In the genomic region with DNA sequence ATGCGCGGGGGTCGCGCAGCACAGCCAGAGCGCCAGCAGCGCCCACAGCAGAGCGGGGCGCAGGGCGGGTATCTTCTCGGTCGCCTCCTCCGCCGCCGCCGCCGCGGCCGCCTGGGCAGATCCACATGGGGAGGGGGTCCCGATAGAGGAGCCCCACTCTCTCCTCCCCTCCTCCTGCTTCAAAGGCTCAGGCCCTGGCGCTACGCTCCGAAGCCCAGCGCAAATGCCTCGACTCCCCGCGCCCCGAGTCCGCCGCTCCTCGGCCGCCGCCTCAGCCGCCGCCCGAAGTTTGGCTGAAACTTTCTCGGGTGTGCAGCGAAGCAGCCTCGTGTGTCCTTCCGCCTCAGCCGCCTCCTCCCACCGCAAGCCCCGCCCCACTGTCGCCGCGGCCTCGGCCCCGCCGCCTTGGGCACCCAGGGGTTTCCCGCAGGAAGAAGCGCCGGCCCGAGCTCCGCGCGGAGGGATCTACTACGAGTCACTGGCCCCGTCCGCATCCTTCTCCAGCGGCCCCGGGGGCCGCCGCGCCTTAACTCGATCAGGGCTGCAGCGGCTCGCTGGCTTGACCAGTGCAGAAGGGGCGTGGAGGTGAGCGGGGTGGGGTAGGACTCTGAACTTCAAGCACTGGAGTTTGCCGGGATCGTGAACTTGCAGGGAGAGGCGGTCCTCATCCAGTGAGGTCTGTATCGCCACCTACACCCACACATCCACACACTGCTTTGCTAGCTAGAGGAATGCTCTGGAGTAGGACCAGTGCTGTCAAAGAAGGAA, we compare ENCODE assay signal across 8 cellular contexts. TPM values are rescaled to one million over a fixed set of nuclear protein-coding genes. Genes with fewer than 3 reads are reported as not detected.
DNase-seq lines count a peak whose midpoint lies in the region; ATAC-seq, FAIRE-seq and TF ChIP-seq lines count a peak whose summit lies in the region.
"Not testable (repeated sequence)": the region's sequence is repeated elsewhere in the genome, so short reads cannot be mapped to it uniquely, and the experiment has no call there.

A gene (minus strand): TSS at position 312 of the 768 bp plus-strand sequence. CDS start 39,684 bp downstream, outside the sequence.

- not testable (repeated sequence) for H2AFZ ChIP-seq in neural cell (ENCODE audit: low read depth, low read length)

- not testable (repeated sequence) for H3K27me3 ChIP-seq in Peyer's patch; heart left ventricle; neural cell (ENCODE audit: insufficient read depth, low read depth, low read length)

- not testable (repeated sequence) for H3K4me2 ChIP-seq in A549; neural cell (ENCODE audit: low read length)

- not testable (repeated sequence) for H3K36me3 ChIP-seq in Peyer's patch; heart left ventricle; neural cell (ENCODE audit: insufficient read depth, low read length)

- intact Hi-C loops in MCF 10A (cut with micrococcal nuclease); heart left ventricle (cut with DNase I): not testable (repeated sequence)

- H3F3A ChIP-seq in neural cell (ENCODE audit: insufficient read depth, low read length, poor library complexity, severe bottlenecking): not testable (repeated sequence)

- not testable (repeated sequence) for H3K4me1 ChIP-seq in A549, Peyer's patch, heart left ventricle

- not testable (repeated sequence) for H3K36me3 Mint-ChIP-seq in MCF 10A (ENCODE audit: insufficient read depth, unreplicated experiment)

- H3K9me3 ChIP-seq in A549; Peyer's patch; heart left ventricle; neural cell (ENCODE audit: low read length): not testable (repeated sequence)

- H3K27ac Mint-ChIP-seq in MCF 10A (ENCODE audit: low read depth, unreplicated experiment): not testable (repeated sequence)

- peak; percentile 88 to 95 for ATAC-seq in A549
- ATAC-seq in heart left ventricle: peak in 3 of 4 donors; percentile 55 to 85 (median 78)

- H3K4me1 Mint-ChIP-seq in MCF 10A (ENCODE audit: insufficient read depth, unreplicated experiment): not testable (repeated sequence)

- not testable (repeated sequence) for TF ChIP-seq EP300 in A549 (IDR thresholded peaks at IDR 0.05); neural cell (conservative IDR thresholded peaks at IDR 0.05; ENCODE audit: poor library complexity, severe bottlenecking)

- H3K79me2 ChIP-seq in neural cell (replicated peaks; ENCODE audit: insufficient read depth, low read length): not testable (repeated sequence)

- H4K20me1 ChIP-seq in neural cell (ENCODE audit: insufficient read depth): not testable (repeated sequence)

- POLR2A ChIA-PET in A549 (lab: Yijun Ruan, JAX); activated CD8-positive, alpha-beta memory T cell treated with anti-CD3 and anti-CD28 coated beads for 36 hours (lab: Charles Lee); MCF 10A (lab: Yijun Ruan, JAX): not testable (repeated sequence)

- H3K4me3 ChIP-seq in A549 (peak within 1 kb of the TSS; percentile 61), Peyer's patch (peak within 1 kb of the TSS; percentile 56 to 80 (median 58)), heart left ventricle (peak within 1 kb of the TSS in 11 of 12 donors; percentile 41 to 69 (median 56)), neural cell (ENCODE audit: low read length) (peak within 1 kb of the TSS; percentile 58)

- CTCF ChIA-PET in A549 (lab: Yijun Ruan, JAX); activated CD8-positive, alpha-beta memory T cell treated with anti-CD3 and anti-CD28 coated beads for 36 hours (lab: Charles Lee); MCF 10A (lab: Yijun Ruan, JAX): not testable (repeated sequence)

- BruUV-seq in MCF 10A (replicated peaks; lab: Mats Ljungman, UMichigan): not testable (repeated sequence)

- DNase-seq in A549 (ENCODE audit: low read depth in 1 of 2, low spot score in 1 of 2) (peak in 1 of 2 experiments; percentile 12), Peyer's patch (peak; percentile 17 to 55 (median 42)), heart left ventricle (peak; percentile 18 to 49 (median 29))
- not testable (repeated sequence) for DNase-seq in H4 (ENCODE audit: low spot score); MCF 10A (ENCODE audit: unreplicated experiment)
- peak in 2 of 3 donors; percentile 3 to 38 for DNase-seq in stimulated activated CD4-positive, alpha-beta T cell treated with anti-CD3 and anti-CD28 coated beads, TNF-alpha, amount 100 ng/mL, for 1 hour (ENCODE audit: low read depth in 3 of 3, low spot score in 1 of 3)

- H3K27ac ChIP-seq in A549 (peak within 1 kb of the TSS; percentile 78 to 91), Peyer's patch (peak within 1 kb of the TSS; percentile 53 to 86 (median 72)), heart left ventricle (peak within 1 kb of the TSS in 11 of 12 donors; percentile 44 to 89 (median 68))
- not testable (repeated sequence) for H3K27ac ChIP-seq in neural cell (ENCODE audit: low read length)

- H3K4me3 Mint-ChIP-seq in MCF 10A (ENCODE audit: unreplicated experiment): peak within 1 kb of the TSS; percentile 76

- not testable (repeated sequence) for TF ChIP-seq CTCF in A549 (IDR thresholded peaks at IDR 0.05); Peyer's patch (IDR thresholded peaks at IDR 0.05); MCF 10A (IDR thresholded peaks at IDR 0.05; ENCODE audit: unreplicated experiment); heart left ventricle (IDR thresholded peaks at IDR 0.05); neural cell (IDR thresholded peaks at IDR 0.05; ENCODE audit: poor library complexity, severe bottlenecking)

- no CpG with 5 or more reads among the region's 72 CpGs for WGBS in A549 (ENCODE audit: missing lambda C conversion rate)
- 1% methylated on average over 16 to 29 of the region's 72 CpGs; no CpG with 5 or more reads in 1 of the 4 donors for WGBS in heart left ventricle, 4 donors

- not testable (repeated sequence) for H3K9ac ChIP-seq in neural cell (ENCODE audit: low read length)

- TF ChIP-seq POLR2A in A549 (IDR thresholded peaks at IDR 0.05; ENCODE audit: low read length): not testable (repeated sequence)
- TF ChIP-seq POLR2A in Peyer's patch (IDR thresholded peaks at IDR 0.05) (peak; percentile 52 to 54), heart left ventricle (IDR thresholded peaks at IDR 0.05) (peak in 1 of 2 donors; percentile 50)

- not testable (repeated sequence) for TF ChIP-seq RAD21 in A549 (conservative IDR thresholded peaks at IDR 0.05 in 1 of 2, IDR thresholded peaks at IDR 0.05 in 1 of 2); neural cell (conservative IDR thresholded peaks at IDR 0.05)

- H3K27me3 Mint-ChIP-seq in MCF 10A (ENCODE audit: insufficient read depth, unreplicated experiment): not testable (repeated sequence)

- not testable (repeated sequence) for H3K9me2 ChIP-seq in neural cell (ENCODE audit: insufficient read depth, low read length)

- FAIRE-seq in A549 (lab: Jason Lieb, UNC): not testable (repeated sequence)

- not testable (repeated sequence) for H3K9me3 Mint-ChIP-seq in MCF 10A (ENCODE audit: unreplicated experiment)

TF ChIP-seq in A549, 52 proteins besides CTCF, POLR2A, EP300 and RAD21:
- TF ChIP-seq PHF8 (IDR thresholded peaks at IDR 0.05; ENCODE audit: borderline replicate concordance, low read depth): 0 out of 2 replicates have a peak, but pooled peaks have one; percentile 33

TF ChIP-seq in neural cell, 6 proteins besides CTCF, POLR2A, EP300 and RAD21:
- TF ChIP-seq MXI1 (conservative IDR thresholded peaks at IDR 0.05; ENCODE audit: poor library complexity, severe bottlenecking): peak; percentile 60
- peak; percentile 15 for TF ChIP-seq SMC3 (conservative IDR thresholded peaks at IDR 0.05; ENCODE audit: poor library complexity)

RNA-seq across cellular contexts. Expression of the gene that starts here (rescaled TPM):
- polyA plus RNA-seq in A549 (2011; rRNA removed) (10.5 and 12.5 TPM in 2 replicates), A549 (2017; fragmentation: RNase III; extraction: RNeasy Plus Mini Kit Qiagen cat#74134 plus additional on column Dnase treatment) (7.5 to 8.9 TPM (median 7.7 TPM) in 3 replicates), heart left ventricle (10 to 100 TPM in 1 of 2 donors, 1 to 10 TPM in 1; 7.8 to 14.6 TPM), neural cell (0.06 TPM in 1 of 2 replicates, not detected in the other)
- polyA plus RNA-seq in A549 (2012; cell fraction: cytosol; rRNA removed): 16.8 and 17.6 TPM in 2 replicates
- polyA plus RNA-seq in A549 (2012; cell fraction: nucleus; rRNA removed): 10.3 and 11.4 TPM in 2 replicates
- 64.2 and 67.0 TPM in 2 replicates for polyA minus RNA-seq in A549 (2011; rRNA and poly(A)+ RNA removed)
- 12.8 and 17.2 TPM in 2 replicates for total RNA-seq in H4 (2014; rRNA removed; shearing (Covaris generic))
- total RNA-seq in Peyer's patch (10 to 100 TPM; 22.1 to 47.3 (median 36.1) TPM), MCF 10A (2022) (97.7 and 102 TPM in 2 replicates), heart left ventricle (10 to 100 TPM in 3 of 9 donors, 1 to 10 TPM in 6; 6.1 to 32.2 (median 9.2) TPM)
- total RNA-seq in activated CD8-positive, alpha-beta memory T cell treated with anti-CD3 and anti-CD28 coated beads for 36 hours: 10 to 100 TPM; 15.0 to 18.4 TPM
- polyA minus RNA-seq in neural cell: 1.9 and 3.8 TPM in 2 replicates
